ENCODE assay signal across 8 cellular contexts in the genomic region with DNA sequence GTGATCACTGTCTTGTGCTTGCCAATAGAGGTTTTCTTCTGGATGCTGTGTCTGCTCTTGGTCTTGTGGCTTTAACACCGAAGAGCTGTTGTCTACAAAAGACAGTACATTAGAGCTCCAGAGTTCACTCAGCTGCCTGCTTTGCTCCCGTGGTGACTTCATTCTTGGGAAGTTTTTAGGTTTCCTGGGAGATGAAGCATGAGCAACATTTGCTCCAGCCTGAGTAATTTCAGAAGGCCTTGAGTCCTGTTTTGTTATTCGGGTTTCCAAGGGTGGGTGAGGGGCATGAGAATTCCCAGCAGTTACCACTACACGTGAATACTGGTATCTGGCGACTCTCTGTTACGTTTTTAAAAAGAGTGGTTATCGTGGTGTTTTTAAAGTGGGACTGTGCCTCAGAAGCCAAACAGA.
DNase-seq lines count a peak whose midpoint lies in the region; ATAC-seq and TF ChIP-seq lines count a peak whose summit lies in the region.

No MANE protein-coding gene starts in this region.

- ATAC-seq in HG03039 (IDR thresholded peaks at IDR 0.05; ENCODE audit: unreplicated experiment) (no peak), HG02981 (IDR thresholded peaks at IDR 0.05; ENCODE audit: unreplicated experiment) (no peak)

- H3K27ac ChIP-seq in HEK293 (ENCODE audit: extremely low read depth, low read depth, low read length): no peak overlapping the region
- peak overlapping the region in 5 of 8 donors; percentile 2 to 45 (median 32) for H3K27ac ChIP-seq in spleen

- H3K4me3 ChIP-seq in HEK293 (ENCODE audit: low read depth, low read length) (no peak overlapping the region), kidney epithelial cell (ENCODE audit: low read depth, low read length) (no peak overlapping the region), spleen (no peak overlapping the region)

- no peak for DNase-seq in chondrocyte (ENCODE audit: low spot score)
- DNase-seq in kidney epithelial cell (ENCODE audit: low read depth): peak; percentile 95
- DNase-seq in spleen: no peak
- no peak for DNase-seq in OCI-M1 (lab: John Stamatoyannopoulos, UW)
- DNase-seq in HT-29 (ENCODE audit: low spot score): no peak

- H3K4me1 ChIP-seq in HEK293 (ENCODE audit: control insufficient read depth, insufficient read depth, low read length): peaks cover 17% of the 10 kb centered on the region
- H3K4me1 ChIP-seq in spleen: no peaks in the 10 kb centered on the region

- TF ChIP-seq POLR2A in spleen (IDR thresholded peaks at IDR 0.05): no peak

- no peaks in the 10 kb centered on the region for H3K27me3 Mint-ChIP-seq in chondrocyte (ENCODE audit: low read depth)

- H3K36me3 ChIP-seq in HEK293 (ENCODE audit: control insufficient read depth in 2 of 2, insufficient read depth in 1 of 2, low read length in 2 of 2) (no peaks in the 10 kb centered on the region), kidney epithelial cell (ENCODE audit: control insufficient read depth, insufficient read depth, low read length) (no peaks in the 10 kb centered on the region), spleen (no peaks in the 10 kb centered on the region)

- H3K4me1 Mint-ChIP-seq in chondrocyte (ENCODE audit: low read depth): peaks cover 65% of the 10 kb centered on the region

- peak overlapping the region; percentile 60 for H3K4me3 Mint-ChIP-seq in chondrocyte (ENCODE audit: unreplicated experiment)

- H3K27ac Mint-ChIP-seq in chondrocyte (ENCODE audit: unreplicated experiment): peak overlapping the region; percentile 98

- H3K9me3 Mint-ChIP-seq in chondrocyte (ENCODE audit: low read depth): no peaks in the 10 kb centered on the region

- POLR2A ChIA-PET in HEK293 (lab: Yijun Ruan, JAX): no interaction called here

- WGBS in spleen, 5 donors: 51 to 69% (median 65%) methylated on average over 7 of the region's 7 CpGs

- peaks cover 4% of the 10 kb centered on the region for H3K36me3 Mint-ChIP-seq in chondrocyte (ENCODE audit: low read depth)

- intact Hi-C loops in spleen (cut with DNase I; ENCODE audit: low total_unique reads): no loop called here

- TF ChIP-seq CTCF in HEK293 (tag by site-specific recombination; IDR thresholded peaks at IDR 0.05) (no peak), chondrocyte (IDR thresholded peaks at IDR 0.05) (no peak), kidney epithelial cell (IDR thresholded peaks at IDR 0.05; ENCODE audit: insufficient read depth, low read length, poor library complexity, severe bottlenecking) (no peak), spleen (IDR thresholded peaks at IDR 0.05 in 8 of 11, conservative IDR thresholded peaks at IDR 0.05 in 3 of 11) (no peak)

- CTCF ChIA-PET in HEK293 (lab: Yijun Ruan, JAX): no interaction called here

- no peaks in the 10 kb centered on the region for H3K27me3 ChIP-seq in kidney epithelial cell (ENCODE audit: control insufficient read depth, insufficient read depth, low read length)
- H3K27me3 ChIP-seq in spleen (replicated peaks in 1 of 7): no peaks in the 10 kb centered on the region

- H3K9me3 ChIP-seq in HEK293 (ENCODE audit: control insufficient read depth, insufficient read depth, low read depth, low read length) (no peaks in the 10 kb centered on the region), spleen (no peaks in the 10 kb centered on the region)

TF ChIP-seq in HEK293, 187 proteins besides CTCF, POLR2A, EP300 and RAD21:
- TF ChIP-seq, protein P1, sequence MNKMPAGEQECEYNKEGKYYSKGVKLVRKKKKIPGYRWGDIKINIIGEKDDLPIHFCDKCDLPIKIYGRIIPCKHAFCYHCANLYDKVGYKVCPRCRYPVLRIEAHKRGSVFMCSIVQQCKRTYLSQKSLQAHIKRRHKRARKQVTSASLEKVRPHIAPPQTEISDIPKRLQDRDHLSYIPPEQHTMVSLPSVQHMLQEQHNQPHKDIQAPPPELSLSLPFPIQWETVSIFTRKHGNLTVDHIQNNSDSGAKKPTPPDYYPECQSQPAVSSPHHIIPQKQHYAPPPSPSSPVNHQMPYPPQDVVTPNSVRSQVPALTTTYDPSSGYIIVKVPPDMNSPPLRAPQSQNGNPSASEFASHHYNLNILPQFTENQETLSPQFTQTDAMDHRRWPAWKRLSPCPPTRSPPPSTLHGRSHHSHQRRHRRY (tag by site-specific recombination; IDR thresholded peaks at IDR 0.05): no peak
- peak; percentile 74; the same call in 1 of the 2 replicates for TF ChIP-seq TRIM28 (IDR thresholded peaks at IDR 0.05; ENCODE audit: borderline replicate concordance, low read length)
